Comparison of ENCODE assay signal across 8 cellular contexts in the genomic region with DNA sequence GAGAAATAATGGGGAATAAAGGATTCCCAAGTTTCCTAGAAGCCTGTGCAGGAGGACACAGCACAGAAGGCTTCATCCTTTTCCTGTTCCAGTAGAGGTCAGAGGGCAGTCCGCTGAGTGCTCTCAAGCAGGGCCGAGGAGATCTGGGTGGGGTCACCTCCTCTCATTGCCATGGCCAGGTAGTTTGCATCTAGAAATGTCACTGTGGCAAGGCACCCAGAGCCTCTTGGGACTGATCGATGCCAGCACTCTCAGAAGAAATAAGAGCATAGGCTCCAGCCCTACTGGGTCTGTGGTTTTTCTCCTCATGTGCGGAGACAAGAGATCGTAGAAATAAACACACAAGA. TPM values are rescaled to one million over a fixed set of nuclear protein-coding genes. Genes with fewer than 3 reads are reported as not detected.
DNase-seq lines count a peak whose midpoint lies in the region; ATAC-seq and TF ChIP-seq lines count a peak whose summit lies in the region.

No MANE protein-coding gene starts in this region.

- H3K9me3 ChIP-seq in KOPT-K1 (ENCODE audit: insufficient read depth, low read length, poor library complexity, severe bottlenecking) = no peaks in the 10 kb centered on the region
- no peaks in the 10 kb centered on the region for H3K9me3 ChIP-seq in BE2C
- no peaks in the 10 kb centered on the region for H3K9me3 ChIP-seq in PC-9 (ENCODE audit: insufficient read depth, low read depth)

- intact Hi-C loops in Calu3 (cut with micrococcal nuclease; ENCODE audit: unreplicated experiment) = no loop called here
- intact Hi-C loops in left colon (cut with DNase I, micrococcal nuclease) = no loop called here
- intact Hi-C loops in PC-9 (cut with micrococcal nuclease; ENCODE audit: unreplicated experiment) = no loop called here

- H3K4me2 ChIP-seq in PC-9 = no peak overlapping the region

- peaks cover 6% of the 10 kb centered on the region; the same call in 1 of the 2 replicates for H3K79me2 ChIP-seq in PC-9 (ENCODE audit: low read depth)

- peaks cover 73% of the 10 kb centered on the region for H3K36me3 ChIP-seq in KOPT-K1 (ENCODE audit: insufficient read depth, low read length)
- peaks cover 33% of the 10 kb centered on the region for H3K36me3 ChIP-seq in BE2C
- peaks cover 49% of the 10 kb centered on the region for H3K36me3 ChIP-seq in PC-9 (ENCODE audit: low read depth)

- no peak overlapping the region for H2AFZ ChIP-seq in PC-9

- ATAC-seq in GM21515 (IDR thresholded peaks at IDR 0.05; ENCODE audit: unreplicated experiment) (peak; percentile 46), left colon (peak; percentile 78)

- peak overlapping the region; percentile 69 for H3K4me3 Mint-ChIP-seq in Calu3 (ENCODE audit: low read depth, unreplicated experiment)

- H4K20me1 ChIP-seq in PC-9 (ENCODE audit: insufficient read depth) = peaks cover 13% of the 10 kb centered on the region

- H3K9me2 ChIP-seq in PC-9 (ENCODE audit: insufficient read depth) = no peaks in the 10 kb centered on the region

- H3K27me3 ChIP-seq in BE2C (no peaks in the 10 kb centered on the region), PC-9 (ENCODE audit: insufficient read depth, low read depth) (no peaks in the 10 kb centered on the region)

- H3K27me3 Mint-ChIP-seq in Calu3 (ENCODE audit: unreplicated experiment) = no peaks in the 10 kb centered on the region

- peaks cover 29% of the 10 kb centered on the region for H3K36me3 Mint-ChIP-seq in Calu3 (ENCODE audit: insufficient read depth, unreplicated experiment)

- H3K4me3 ChIP-seq in BE2C (ENCODE audit: low read depth, low read length) (no peak overlapping the region), PC-9 (no peak overlapping the region)

- peaks cover 27% of the 10 kb centered on the region for H3K4me1 Mint-ChIP-seq in Calu3 (ENCODE audit: low read depth, unreplicated experiment)

- CTCF ChIA-PET in Calu3 (lab: Charles Lee) (interaction anchor here (1.3 to 1.6 kb wide), 3 partner anchors 8 to 34 kb away, joined by 3 to 6 read pairs (median 5); a partner anchor contains a TSS), HEK293T (lab: Yijun Ruan, JAX) (interaction anchor here (1.6 to 2.4 kb wide), 2 partner anchors 8 to 33 kb away, joined by 8 to 25 read pairs; a partner anchor contains a TSS), PC-9 (lab: Charles Lee) (no interaction called here)

- TF ChIP-seq CTCF in Calu3 (IDR thresholded peaks at IDR 0.05; ENCODE audit: unreplicated experiment) (no peak), BE2C (IDR thresholded peaks at IDR 0.05; ENCODE audit: low read depth, low read length) (no peak), PC-9 (conservative IDR thresholded peaks at IDR 0.05) (no peak)

- DNase-seq in Calu3 = peak; percentile 6
- peak; percentile 50 to 52 for DNase-seq in left colon
- no peak for DNase-seq in NCI-H1092 (lab: John Stamatoyannopoulos, UW)
- no peak for DNase-seq in HEK293T (ENCODE audit: extremely low spot score)
- DNase-seq in BE2C = no peak
- no peak for DNase-seq in PC-9

- POLR2A ChIA-PET in HEK293T (lab: Yijun Ruan, JAX) (interaction anchor here (1.3 kb wide), 1 partner anchor 35 kb away, joined by 3 read pairs; no protein-coding TSS in a partner anchor), PC-9 (lab: Charles Lee; ENCODE audit: unreplicated experiment) (no interaction called here)

- H3K4me1 ChIP-seq in BE2C = peaks cover 20% of the 10 kb centered on the region
- peaks cover 19% of the 10 kb centered on the region for H3K4me1 ChIP-seq in PC-9 (replicated peaks; ENCODE audit: insufficient read depth)

- peaks cover 35% of the 10 kb centered on the region for H3F3A ChIP-seq in PC-9 (ENCODE audit: insufficient read depth, low read depth)

- TSS peak; percentile 98 for BruUV-seq in Calu3 (replicated peaks; lab: Mats Ljungman, UMichigan)
- no TSS peak for BruUV-seq in PC-9 (replicated peaks; lab: Mats Ljungman, UMichigan)

- H3K27ac ChIP-seq in KOPT-K1 (ENCODE audit: low read depth, low read length, poor library complexity, severe bottlenecking) (peak overlapping the region; percentile 90), PC-9 (no peak overlapping the region)

- H3K27ac Mint-ChIP-seq in Calu3 (ENCODE audit: unreplicated experiment) = peak overlapping the region; percentile 83

- no peaks in the 10 kb centered on the region for H3K9me3 Mint-ChIP-seq in Calu3 (ENCODE audit: low read depth, unreplicated experiment)

TF ChIP-seq in HEK293T, 16 proteins besides CTCF, POLR2A, EP300 and RAD21:
- no peak for TF ChIP-seq FOXK2 (IDR thresholded peaks at IDR 0.05)
- TF ChIP-seq ELF4 (IDR thresholded peaks at IDR 0.05) = no peak
- no peak for TF ChIP-seq FOXM1 (IDR thresholded peaks at IDR 0.05; ENCODE audit: borderline replicate concordance)
- TF ChIP-seq LEF1 (IDR thresholded peaks at IDR 0.05; ENCODE audit: borderline replicate concordance) = no peak
- TF ChIP-seq ZNF384 (IDR thresholded peaks at IDR 0.05) = no peak
- no peak for TF ChIP-seq TARDBP (IDR thresholded peaks at IDR 0.05)

RNA-seq across cellular contexts. Expression of a gene that starts 7.9 kb away (rescaled TPM):
- total RNA-seq in Calu3 (2022) = 56.2 and 69.2 TPM in 2 replicates
- total RNA-seq in left colon = 10 to 100 TPM; 50.7 to 53.3 TPM
- polyA plus RNA-seq in BE2C (2012; ENCODE audit: insufficient read depth, insufficient read length, low read depth) = 32.4 TPM
- total RNA-seq in PC-9 (2021) = 63.8 and 80.6 TPM in 2 replicates

Comparison
In these comparisons a context has a peak if more than half of its experiments do, and no peak if none do; other contexts are left out.
1. DNase-seq: peak in Calu3 (single experiment) and left colon (2 of 2); none in NCI-H1092 (single experiment), HEK293T (single experiment), BE2C (single experiment) and PC-9 (0 of 2).